In the genomic region with DNA sequence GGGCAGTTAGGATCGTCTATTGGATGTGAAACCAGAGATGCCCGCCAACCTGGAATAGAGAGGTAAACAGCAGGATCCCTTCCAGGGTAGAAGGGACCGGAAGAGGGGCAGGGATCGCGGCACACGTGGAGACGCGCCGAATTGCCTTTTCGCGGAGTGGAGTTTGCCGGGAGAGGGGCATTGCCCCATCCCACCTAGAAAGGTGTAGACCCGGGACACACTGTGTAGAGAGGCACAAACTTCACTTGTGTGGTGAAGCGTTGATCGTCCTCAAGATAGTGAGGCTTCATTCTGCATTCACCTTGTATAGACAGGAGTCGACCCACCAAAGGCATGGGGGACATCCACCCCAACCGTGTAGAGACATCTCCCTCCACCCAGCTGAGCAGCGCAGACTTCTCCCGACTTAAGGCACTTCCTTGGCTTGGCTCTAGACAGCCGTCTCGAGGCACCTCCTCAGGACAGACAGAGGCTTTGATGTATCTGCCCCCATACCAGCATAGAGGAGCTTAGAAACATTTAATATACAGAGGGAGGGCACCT, we compare ENCODE assay signal across 8 cellular contexts. TPM values are rescaled to one million over a fixed set of nuclear protein-coding genes. Genes with fewer than 3 reads are reported as not detected.
DNase-seq lines count a peak whose midpoint lies in the region; ATAC-seq, FAIRE-seq and TF ChIP-seq lines count a peak whose summit lies in the region.

No MANE protein-coding gene starts in this region.

- peak overlapping the region; percentile 99 for H2AFZ ChIP-seq in K562 (ENCODE audit: low read depth, low read length)

- peaks cover 52% of the 10 kb centered on the region for H3K79me2 ChIP-seq in K562 (ENCODE audit: control insufficient read depth, insufficient read depth, low read length)

- TF ChIP-seq RAD21 in K562 (CRISPR knock-in tag; conservative IDR thresholded peaks at IDR 0.05 in 1 of 2, IDR thresholded peaks at IDR 0.05 in 1 of 2) = no peak

- peaks cover 43% of the 10 kb centered on the region for H3K4me1 Mint-ChIP-seq in CD8-positive, alpha-beta T cell (ENCODE audit: low read depth)
- peaks cover 10 to 22% (median 20%) of the 10 kb centered on the region in 3 donors for H3K4me1 Mint-ChIP-seq in IgD-negative memory B cell

- TF ChIP-seq EP300 in K562 (IDR thresholded peaks at IDR 0.05; ENCODE audit: low read length) (no peak), suprapubic skin (IDR thresholded peaks at IDR 0.05) (no peak)

- no peaks in the 10 kb centered on the region for H3K27me3 Mint-ChIP-seq in CD8-positive, alpha-beta T cell (ENCODE audit: low read depth)
- H3K27me3 Mint-ChIP-seq in IgD-negative memory B cell = no peaks in the 10 kb centered on the region

- no peaks in the 10 kb centered on the region for H4K20me1 ChIP-seq in K562 (replicated peaks; ENCODE audit: control insufficient read depth, insufficient read depth, low read length)

- WGBS in K562 (ENCODE audit: insufficient coverage, low coverage, missing lambda C conversion rate) = 0% methylated on average over 7 of the region's 21 CpGs
- 50% methylated on average over 15 of the region's 21 CpGs for WGBS in suprapubic skin

- peak; percentile 31 for ATAC-seq in CD8-positive, alpha-beta T cell
- ATAC-seq in GM21360 (IDR thresholded peaks at IDR 0.05; ENCODE audit: unreplicated experiment) (peak; percentile 6), K562 (peak; percentile 63), left lung (peak; percentile 44)

- H3K9me3 Mint-ChIP-seq in CD8-positive, alpha-beta T cell = no peaks in the 10 kb centered on the region
- H3K9me3 Mint-ChIP-seq in IgD-negative memory B cell = peaks cover 0 to 5% (median 4%) of the 10 kb centered on the region in 3 donors

- H3K4me1 ChIP-seq in CD8-positive, alpha-beta T cell (ENCODE audit: insufficient read depth, low read length) = peaks cover 22% of the 10 kb centered on the region
- H3K4me1 ChIP-seq in K562 (replicated peaks in 1 of 2; ENCODE audit: control insufficient read depth in 2 of 2, insufficient read depth in 2 of 2, low read length in 2 of 2) (peaks cover 4 to 21% of the 10 kb centered on the region in 2 experiments; a peak in 3 of 5 replicates), left lung (peaks cover 0 to 13% of the 10 kb centered on the region in 2 donors), suprapubic skin (peaks cover 21% of the 10 kb centered on the region)

- H3K4me2 ChIP-seq in K562 (ENCODE audit: insufficient read depth, low read length) = peak overlapping the region; percentile 96

- CTCF ChIA-PET in CD8-positive, alpha-beta T cell (lab: Charles Lee) = no interaction called here
- CTCF ChIA-PET in K562 (lab: Yijun Ruan, JAX; ENCODE audit: low intra/inter-chr PET ratio) = interaction anchor here (0.6 kb wide), 1 partner anchor 1217 kb away, joined by 5 read pairs; no protein-coding TSS in a partner anchor

- POLR2A ChIA-PET in CD8-positive, alpha-beta T cell (lab: Charles Lee) = interaction anchor here (1.0 to 2.9 kb wide), 5 partner anchors 11 to 488 kb away, joined by 3 to 13 read pairs (median 5); a partner anchor contains a TSS
- POLR2A ChIA-PET in K562 (lab: Yijun Ruan, JAX) = interaction anchor here (0.9 to 1.6 kb wide), 3 partner anchors 12 to 109 kb away, joined by 4 to 5 read pairs (median 4); no protein-coding TSS in a partner anchor

- TSS peak; percentile 81 for BruUV-seq in K562 (replicated peaks; lab: Mats Ljungman, UMichigan)

- TF ChIP-seq CTCF in CD8-positive, alpha-beta T cell (IDR thresholded peaks at IDR 0.05) = no peak
- TF ChIP-seq CTCF in K562 (IDR thresholded peaks at IDR 0.05 in 2 of 3, conservative IDR thresholded peaks at IDR 0.05 in 1 of 3; ENCODE audit: insufficient read depth in 2 of 3, low read depth in 1 of 3, low read length in 3 of 3) = no peak
- no peak for TF ChIP-seq CTCF in left lung (IDR thresholded peaks at IDR 0.05)
- no peak for TF ChIP-seq CTCF in suprapubic skin (IDR thresholded peaks at IDR 0.05)

- H3K36me3 ChIP-seq in CD8-positive, alpha-beta T cell (ENCODE audit: insufficient read depth, low read length) = no peaks in the 10 kb centered on the region
- H3K36me3 ChIP-seq in K562 (ENCODE audit: control insufficient read depth, insufficient read depth, low read length) (peaks cover 37% of the 10 kb centered on the region), left lung (peaks cover 0 to 12% of the 10 kb centered on the region in 2 donors), suprapubic skin (no peaks in the 10 kb centered on the region)

- H3K36me3 Mint-ChIP-seq in CD8-positive, alpha-beta T cell = peaks cover 33% of the 10 kb centered on the region
- no peaks in the 10 kb centered on the region for H3K36me3 Mint-ChIP-seq in IgD-negative memory B cell

- no peaks in the 10 kb centered on the region for H3K27me3 ChIP-seq in CD8-positive, alpha-beta T cell (ENCODE audit: insufficient read depth, low read length)
- H3K27me3 ChIP-seq in K562 (ENCODE audit: control insufficient read depth in 2 of 2, insufficient read depth in 2 of 2, low read length in 2 of 2) (no peaks in the 10 kb centered on the region), left lung (no peaks in the 10 kb centered on the region), suprapubic skin (no peaks in the 10 kb centered on the region)

- in situ Hi-C loops in K562 (cut with MboI) = no loop called here

- intact Hi-C loops in CD8-positive, alpha-beta T cell (cut with DNase I, micrococcal nuclease) = loop anchor here (1.0 to 10.0 kb wide), 13 partner anchors 90 to 1187 kb away; a partner anchor contains a TSS
- intact Hi-C loops in K562 (cut with micrococcal nuclease) (no loop called here), left lung (cut with DNase I) (no loop called here)

- no peak for FAIRE-seq in K562 (lab: Jason Lieb, UNC)

- peak overlapping the region; percentile 95 to 98 for H3K9ac ChIP-seq in K562 (ENCODE audit: insufficient read depth in 1 of 2, low read depth in 2 of 2, low read length in 2 of 2)

- H3K9me1 ChIP-seq in K562 (ENCODE audit: control insufficient read depth, insufficient read depth, low read length) = no peaks in the 10 kb centered on the region

- H3K27ac Mint-ChIP-seq in CD8-positive, alpha-beta T cell = peak overlapping the region; percentile 97
- H3K27ac Mint-ChIP-seq in IgD-negative memory B cell = peak overlapping the region; percentile 95 to 99 (median 95)

- H3K9me3 ChIP-seq in CD8-positive, alpha-beta T cell (ENCODE audit: low read length) = no peaks in the 10 kb centered on the region
- H3K9me3 ChIP-seq in K562 (replicated peaks; ENCODE audit: control insufficient read depth, insufficient read depth, low read depth, low read length) = peaks cover 6% of the 10 kb centered on the region
- no peaks in the 10 kb centered on the region for H3K9me3 ChIP-seq in left lung
- H3K9me3 ChIP-seq in suprapubic skin = no peaks in the 10 kb centered on the region

- TF ChIP-seq POLR2A in K562 (conservative IDR thresholded peaks at IDR 0.05) (peak; percentile 83; the same call in 1 of the 2 replicates), suprapubic skin (IDR thresholded peaks at IDR 0.05) (no peak)

- peak overlapping the region; percentile 79 for H3K27ac ChIP-seq in CD8-positive, alpha-beta T cell (ENCODE audit: low read depth, low read length)
- peak overlapping the region; percentile 87 for H3K27ac ChIP-seq in K562 (ENCODE audit: extremely low read depth, low read depth, low read length)
- H3K27ac ChIP-seq in left lung = peak overlapping the region in 1 of 2 donors; percentile 87
- H3K27ac ChIP-seq in suprapubic skin = peak overlapping the region; percentile 84

- H3K4me3 Mint-ChIP-seq in CD8-positive, alpha-beta T cell = peak overlapping the region; percentile 97
- H3K4me3 Mint-ChIP-seq in IgD-negative memory B cell = peak overlapping the region; percentile 87 to 99 (median 98)

- DNase-seq in CD8-positive, alpha-beta T cell = peak in 2 of 7 experiments; percentile 0 to 18
- DNase-seq in K562 (ENCODE audit: extremely low read depth in 1 of 4, low spot score in 3 of 4) (peak in 3 of 4 experiments; percentile 11 to 23 (median 19)), left lung (no peak), suprapubic skin (ENCODE audit: low spot score in 2 of 2) (no peak), AG08395 (ENCODE audit: low spot score) (no peak), amniotic stem cell (lab: John Stamatoyannopoulos, UW) (no peak)

- H3K4me3 ChIP-seq in CD8-positive, alpha-beta T cell (ENCODE audit: low read depth, low read length) = peak overlapping the region; percentile 85
- H3K4me3 ChIP-seq in K562 (peak overlapping the region; percentile 89), left lung (peak overlapping the region; percentile 48 to 71), suprapubic skin (peak overlapping the region; percentile 65)

RNA-seq across cellular contexts. Expression of a gene that starts 0.4 kb away (rescaled TPM):
- total RNA-seq in CD8-positive, alpha-beta T cell = 10 to 100 TPM; 20.9 to 24.0 TPM
- polyA plus RNA-seq in IgD-negative memory B cell = 46.9 TPM
- total RNA-seq in K562 (2011; cell fraction: chromatin; rRNA removed; ENCODE audit: low replicate concordance) = 67.3 and 90.0 TPM in 2 replicates
- 47.0 and 50.0 TPM in 2 replicates for total RNA-seq in K562 (2011; cell fraction: nucleolus; rRNA removed)
- total RNA-seq in K562 (2011; cell fraction: nucleoplasm; rRNA removed) = 41.5 and 47.7 TPM in 2 replicates
- 57.8 and 61.0 TPM in 2 replicates for total RNA-seq in K562 (2014; rRNA removed)
- 59.8 and 61.0 TPM in 2 replicates for total RNA-seq in K562 (2014; rRNA removed; fragmentation: Illumina TruSeq; extraction: Trizol)
- total RNA-seq in K562 (2015; rRNA removed; fragmentation: Illumina TruSeq; extraction: Trizol) = 53.0 and 54.6 TPM in 2 replicates
- 73.1 and 81.7 TPM in 2 replicates for total RNA-seq in K562 (2021)
- polyA plus RNA-seq in K562 (2011; rRNA removed) = 33.8 and 37.6 TPM in 2 replicates
- polyA plus RNA-seq in K562 (2011; cell fraction: cytosol; rRNA removed) = 29.5 and 31.5 TPM in 2 replicates
- 27.5 and 35.4 TPM in 2 replicates for polyA plus RNA-seq in K562 (2011; cell fraction: nucleus; rRNA removed)
- polyA plus RNA-seq in K562 (2012) = 11.9 and 23.4 TPM in 2 replicates
- 25.0 and 26.8 TPM in 2 replicates for polyA plus RNA-seq in K562 (2014; fragmentation: Illumina TruSeq; extraction: Trizol)
- polyA plus RNA-seq in K562 (2014; fragmentation: Nextera tagmentation; extraction: Ambion mirVana) = 10 to 100 TPM; 11.5 to 11.9 TPM
- 29.2 and 32.8 TPM in 2 replicates for polyA plus RNA-seq in K562 (2014; rRNA removed)
- polyA minus RNA-seq in K562 (2011; rRNA and poly(A)+ RNA removed) = 92.8 and 129 TPM in 2 replicates
- 54.0 and 70.0 TPM in 2 replicates for polyA minus RNA-seq in K562 (2011; cell fraction: cytosol; rRNA and poly(A)+ RNA removed)
- 16.2 and 23.8 TPM in 2 replicates for polyA minus RNA-seq in K562 (2011; cell fraction: nucleus; rRNA and poly(A)+ RNA removed)
- total RNA-seq in left lung = 10 to 100 TPM; 28.1 to 30.7 TPM
- 10 to 100 TPM; 28.0 to 39.2 (median 32.4) TPM for total RNA-seq in suprapubic skin

RNA-seq across cellular contexts. Expression of a gene that starts 34.4 kb away (rescaled TPM):
- not detected for total RNA-seq in CD8-positive, alpha-beta T cell
- polyA plus RNA-seq in IgD-negative memory B cell (0.55 TPM), K562 (2011; rRNA removed) (0.01 and 0.08 TPM in 2 replicates), K562 (2014; fragmentation: Illumina TruSeq; extraction: Trizol) (0.06 TPM in 2 replicates), K562 (2014; fragmentation: Nextera tagmentation; extraction: Ambion mirVana) (under 1 TPM; 0.01 to 0.04 TPM), K562 (2014; rRNA removed) (0.04 and 0.07 TPM in 2 replicates)
- total RNA-seq in K562 (2011; cell fraction: chromatin; rRNA removed; ENCODE audit: low replicate concordance) = 0.23 TPM in 1 of 2 replicates, not detected in the other
- 0.17 TPM in 1 of 2 replicates, not detected in the other for total RNA-seq in K562 (2011; cell fraction: nucleolus; rRNA removed)
- 0.07 TPM in 1 of 2 replicates, not detected in the other for total RNA-seq in K562 (2011; cell fraction: nucleoplasm; rRNA removed)
- total RNA-seq in K562 (2014; rRNA removed) (0.04 TPM in 1 of 2 replicates, not detected in the other), K562 (2014; rRNA removed; fragmentation: Illumina TruSeq; extraction: Trizol) (not detected in 2 replicates), K562 (2015; rRNA removed; fragmentation: Illumina TruSeq; extraction: Trizol) (0.04 TPM in 2 replicates), K562 (2021) (0.07 and 0.09 TPM in 2 replicates), left lung (1 to 10 TPM; 5.3 to 6.4 TPM), suprapubic skin (1 to 10 TPM; 5.8 to 9.5 (median 8.6) TPM)
- polyA plus RNA-seq in K562 (2011; cell fraction: cytosol; rRNA removed) = 0.09 and 0.13 TPM in 2 replicates
- polyA plus RNA-seq in K562 (2011; cell fraction: nucleus; rRNA removed) = 0.07 and 0.13 TPM in 2 replicates
- 0.56 and 1.0 TPM in 2 replicates for polyA plus RNA-seq in K562 (2012)
- polyA minus RNA-seq in K562 (2011; rRNA and poly(A)+ RNA removed) = 0.09 TPM in 1 of 2 replicates, not detected in the other
- polyA minus RNA-seq in K562 (2011; cell fraction: cytosol; rRNA and poly(A)+ RNA removed) = not detected in 2 replicates
- not detected in 2 replicates for polyA minus RNA-seq in K562 (2011; cell fraction: nucleus; rRNA and poly(A)+ RNA removed)

Comparison
In these comparisons a context has a peak if more than half of its experiments do, and no peak if none do; other contexts are left out.
1. ATAC-seq: peak in every context shown above with its lines; median percentile 63 in K562; 44 in left lung; 31 in CD8-positive, alpha-beta T cell; 6 in GM21360.
2. DNase-seq: peak in K562 (3 of 4); none in left lung (0 of 2), suprapubic skin (0 of 2), AG08395 (single experiment) and amniotic stem cell (single experiment).
3. RNA of a gene that starts 34.4 kb away (total RNA-seq): 5.8 to 9.5 TPM in suprapubic skin and 5.3 to 6.4 TPM in left lung; 0.04 to 0.23 TPM in K562 and not detected in CD8-positive, alpha-beta T cell; every median in the first group is over 4 times any median in the second.
4. intact Hi-C loops: an anchor here in CD8-positive, alpha-beta T cell (1.0 to 10.0 kb wide); none called in K562 and left lung.
5. Peak in every context shown above with its lines, with median percentiles within 50 percentile points of each other: H3K4me3 ChIP-seq.